ENCODE assay signal across 8 cellular contexts in the genomic region with DNA sequence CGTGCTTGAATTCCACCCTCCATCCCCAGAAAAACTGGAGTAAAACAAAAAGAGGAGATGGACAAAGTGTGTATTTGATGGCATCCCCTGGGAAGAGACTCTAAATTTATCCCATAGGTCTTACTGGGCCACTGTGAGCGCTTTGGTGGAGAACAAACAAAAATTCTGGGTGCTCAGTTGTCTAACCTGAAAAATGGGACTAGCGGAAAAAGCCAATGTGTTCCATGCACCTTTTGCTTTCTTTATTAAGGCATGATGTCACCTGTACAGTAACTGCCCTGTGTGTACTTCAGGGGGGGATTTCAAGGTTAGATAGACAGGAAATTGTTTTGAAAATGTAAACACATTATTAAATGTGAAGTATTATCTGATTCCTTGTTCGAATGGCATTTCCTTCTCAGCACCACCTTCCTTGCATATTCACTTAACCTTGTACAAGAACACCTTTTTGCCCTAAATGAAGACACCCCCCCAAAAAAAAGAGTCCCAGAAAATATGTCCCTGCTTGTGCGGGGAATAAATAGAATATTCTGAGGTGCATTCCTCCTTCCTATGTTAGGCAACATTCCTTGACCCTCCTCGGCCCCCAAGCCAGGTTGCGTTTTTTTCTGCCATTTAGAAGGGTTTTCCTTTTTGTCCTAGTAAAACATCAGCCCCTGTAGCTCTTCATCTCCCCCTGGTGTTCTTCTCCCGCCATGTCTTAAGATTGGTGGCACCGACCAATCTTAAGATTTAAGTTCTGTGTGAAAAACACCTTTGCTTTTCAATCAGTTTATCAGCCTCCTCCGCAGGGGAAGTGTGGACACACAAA. TPM values are rescaled to one million over a fixed set of nuclear protein-coding genes. Genes with fewer than 3 reads are reported as not detected.
DNase-seq lines count a peak whose midpoint lies in the region; ATAC-seq and TF ChIP-seq lines count a peak whose summit lies in the region.

No MANE protein-coding gene starts in this region.

- H3K4me3 ChIP-seq in GM08714 (ENCODE audit: low read length) = peak overlapping the region; percentile 94
- H3K4me3 ChIP-seq in HUES64 (ENCODE audit: low read length) = peak overlapping the region; percentile 63
- H3K4me3 ChIP-seq in iPS-18c (ENCODE audit: insufficient read depth, low read depth, low read length) = peak overlapping the region; percentile 57
- H3K4me3 ChIP-seq in skeletal muscle satellite cell (ENCODE audit: low read length) = peak overlapping the region; percentile 73

- 34% methylated on average over 9 of the region's 10 CpGs for WGBS in HUES64

- peak overlapping the region; percentile 93 for H3K4me2 ChIP-seq in skeletal muscle satellite cell (ENCODE audit: low read length)

- peak; percentile 52 to 76 for DNase-seq in SW 1271 (lab: John Stamatoyannopoulos, UW)
- peak; percentile 87 for DNase-seq in astrocyte of the hippocampus (ENCODE audit: low read depth, low spot score)
- DNase-seq in hippocampal formation (lab: John Stamatoyannopoulos, UW) = no peak

- no peak for TF ChIP-seq POLR2A in GM18505 (IDR thresholded peaks at IDR 0.05; ENCODE audit: borderline replicate concordance, extremely low read depth, insufficient read depth, insufficient read length)

- H3K4me1 ChIP-seq in HUES64 (ENCODE audit: insufficient read depth, low read length) (peaks cover 25% of the 10 kb centered on the region), skeletal muscle satellite cell (ENCODE audit: control insufficient read depth, insufficient read depth, low read length) (peaks cover 38% of the 10 kb centered on the region)

- H3K36me3 ChIP-seq in HUES64 (ENCODE audit: insufficient read depth, low read length) = peaks cover 14% of the 10 kb centered on the region; the same call in 1 of the 2 replicates
- H3K36me3 ChIP-seq in skeletal muscle satellite cell (ENCODE audit: insufficient read depth, low read length) = peaks cover 11% of the 10 kb centered on the region

- no peaks in the 10 kb centered on the region for H3K9me3 ChIP-seq in HUES64 (ENCODE audit: insufficient read depth, low read depth, low read length)
- H3K9me3 ChIP-seq in iPS-18c (ENCODE audit: control insufficient read depth, insufficient read depth, low read length) = no peaks in the 10 kb centered on the region
- no peaks in the 10 kb centered on the region for H3K9me3 ChIP-seq in skeletal muscle satellite cell (replicated peaks; ENCODE audit: low read length)

- peak overlapping the region; percentile 49; the same call in 1 of the 2 replicates for H3K9ac ChIP-seq in HUES64 (ENCODE audit: low read depth, low read length)
- peak overlapping the region; percentile 89 for H3K9ac ChIP-seq in skeletal muscle satellite cell (ENCODE audit: low read depth, low read length)

- H3K27ac ChIP-seq in HUES64 (ENCODE audit: low read depth, low read length) = no peak overlapping the region

- H3K27me3 ChIP-seq in HUES64 (ENCODE audit: insufficient read depth, low read length) (peaks cover 19% of the 10 kb centered on the region), skeletal muscle satellite cell (ENCODE audit: control insufficient read depth, insufficient read depth, low read length) (no peaks in the 10 kb centered on the region)

- no peak for ATAC-seq in GM18505 (IDR thresholded peaks at IDR 0.05; ENCODE audit: unreplicated experiment)

RNA-seq across cellular contexts. Expression of a gene that starts 1.1 kb away (rescaled TPM):
- polyA plus RNA-seq in HUES64 (2013, experiment 1 of 2) = 0.65 TPM
- polyA plus RNA-seq in HUES64 (2013, experiment 2 of 2) = 1.3 TPM
- total RNA-seq in skeletal muscle satellite cell (2012; rRNA removed) = 0.22 TPM in 1 of 2 replicates, not detected in the other

Comparison
In these comparisons a context has a peak if more than half of its experiments do, and no peak if none do; other contexts are left out.
1. DNase-seq: peak in SW 1271 (2 of 2) and astrocyte of the hippocampus (single experiment); none in hippocampal formation (0 of 2).
2. Peak in every context shown above with its lines, with median percentiles within 50 percentile points of each other: H3K4me3 ChIP-seq.